8 cellular contexts compared by ENCODE assay signal in the genomic region with DNA sequence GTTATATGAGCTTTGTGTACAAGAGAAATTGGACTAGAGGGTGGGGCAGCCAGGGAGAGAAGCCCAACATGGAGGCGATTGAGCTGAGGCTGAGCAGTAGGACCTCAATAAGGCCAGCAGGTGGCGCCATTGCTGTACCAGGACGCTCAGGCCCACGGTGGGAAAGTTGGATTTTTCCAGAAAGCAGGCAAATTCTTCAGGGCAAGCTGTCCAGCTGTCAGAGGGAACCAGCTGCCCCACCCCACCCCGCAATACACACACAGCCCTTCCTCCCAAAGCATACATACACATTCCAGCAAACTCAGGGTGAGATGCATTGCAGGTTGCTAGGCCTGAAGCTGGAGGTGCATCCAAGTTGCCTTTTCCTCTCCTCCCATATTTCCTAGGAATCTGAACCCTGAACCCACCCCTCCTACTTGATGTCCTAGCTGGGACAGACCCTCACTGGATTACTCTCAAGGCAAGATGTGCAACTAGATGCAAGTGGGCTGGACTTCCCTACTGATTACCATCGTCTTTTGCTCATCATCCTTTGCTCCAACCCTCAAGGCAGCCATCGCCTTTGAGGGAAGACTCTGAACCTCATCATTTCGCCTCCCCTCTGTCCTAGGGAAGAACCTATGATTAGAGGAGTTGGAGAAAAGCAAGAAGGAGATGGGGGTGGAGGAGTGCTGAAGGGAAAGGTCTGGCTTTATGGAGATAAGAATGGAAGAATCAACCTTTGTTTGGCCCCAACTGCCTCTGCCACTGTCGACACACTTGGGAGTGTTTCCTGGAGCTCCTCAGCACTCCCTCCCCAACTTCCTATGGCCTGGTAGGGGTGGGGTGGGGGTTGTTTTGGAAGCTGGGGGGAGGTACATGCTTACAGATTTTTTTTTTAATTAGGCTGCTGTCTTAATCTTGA. TPM values are rescaled to one million over a fixed set of nuclear protein-coding genes. Genes with fewer than 3 reads are reported as not detected.
A peak's percentile ranks its signal among the peaks of the same experiment; 100 is the strongest.
DNase-seq lines count a peak whose midpoint lies in the region; ATAC-seq, FAIRE-seq and TF ChIP-seq lines count a peak whose summit lies in the region.

No MANE protein-coding gene starts in this region.

- H3K27ac ChIP-seq in 22Rv1: no peak overlapping the region

- TF ChIP-seq POLR2A in GM12892 (IDR thresholded peaks at IDR 0.05; ENCODE audit: low read depth, low read length): no peak

- peak; percentile 99 for TF ChIP-seq CTCF in 22Rv1 (IDR thresholded peaks at IDR 0.05)

- peak; percentile 79 for FAIRE-seq in GM12892 (lab: Jason Lieb, UNC)

- DNase-seq in GM12892 (ENCODE audit: insufficient read length) (peak; percentile 48), NCI-H2196 treated with DMSO at 0.1 percent for 48 hours (lab: John Stamatoyannopoulos, UW; ENCODE audit: unreplicated experiment) (peak; percentile 78), cerebellum (ENCODE audit: low spot score) (peak; percentile 86), left kidney (ENCODE audit: low read depth, low spot score) (peak; percentile 93)
- peak; percentile 49 for DNase-seq in stimulated activated CD4-positive, alpha-beta T cell treated with anti-CD3 and anti-CD28 coated beads, Interleukin-2, amount 100 ng/mL, for 4 hours (ENCODE audit: low read depth)

- ATAC-seq in HG03066 (IDR thresholded peaks at IDR 0.05; ENCODE audit: low read depth, unreplicated experiment): peak; percentile 57
- peak; percentile 33 to 54 for ATAC-seq in activated CD4-positive, CD25-positive, alpha-beta regulatory T cell treated with anti-CD3 and anti-CD28 coated beads, Interleukin-2, amount 50 U/mL, for 24 hours

RNA-seq across cellular contexts. Expression of gene CD34, which starts 25.5 kb away (rescaled TPM):
- not detected for polyA plus RNA-seq in GM12892 (2012; ENCODE audit: missing spikeins)
- 2.8 TPM for total RNA-seq in cerebellum
